Comparison of ENCODE assay signal across 1 cellular context in the genomic region with DNA sequence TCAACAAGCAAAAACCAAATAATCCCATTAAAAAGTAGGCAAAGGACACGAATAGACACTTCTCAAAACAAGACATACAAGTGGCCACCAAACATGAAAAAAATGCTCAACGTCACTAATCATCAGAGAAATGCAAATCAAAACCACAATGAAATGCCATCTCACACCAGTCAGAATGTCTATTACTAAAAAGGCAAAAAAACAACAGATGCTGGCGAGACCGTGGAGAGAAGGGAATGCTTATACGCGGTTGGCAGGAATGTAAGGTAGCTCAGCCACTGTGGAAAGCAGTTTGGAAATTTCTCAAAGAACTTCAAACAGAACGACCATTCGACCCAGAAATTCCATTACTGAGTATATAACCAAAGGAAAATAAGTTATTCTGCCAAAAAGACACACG.
TF ChIP-seq lines count a peak whose summit lies in the region.

No MANE protein-coding gene starts in this region.

TF ChIP-seq in GM23338, 12 proteins besides CTCF, POLR2A, EP300 and RAD21 (continued from another document):
- TF ChIP-seq, protein P1, sequence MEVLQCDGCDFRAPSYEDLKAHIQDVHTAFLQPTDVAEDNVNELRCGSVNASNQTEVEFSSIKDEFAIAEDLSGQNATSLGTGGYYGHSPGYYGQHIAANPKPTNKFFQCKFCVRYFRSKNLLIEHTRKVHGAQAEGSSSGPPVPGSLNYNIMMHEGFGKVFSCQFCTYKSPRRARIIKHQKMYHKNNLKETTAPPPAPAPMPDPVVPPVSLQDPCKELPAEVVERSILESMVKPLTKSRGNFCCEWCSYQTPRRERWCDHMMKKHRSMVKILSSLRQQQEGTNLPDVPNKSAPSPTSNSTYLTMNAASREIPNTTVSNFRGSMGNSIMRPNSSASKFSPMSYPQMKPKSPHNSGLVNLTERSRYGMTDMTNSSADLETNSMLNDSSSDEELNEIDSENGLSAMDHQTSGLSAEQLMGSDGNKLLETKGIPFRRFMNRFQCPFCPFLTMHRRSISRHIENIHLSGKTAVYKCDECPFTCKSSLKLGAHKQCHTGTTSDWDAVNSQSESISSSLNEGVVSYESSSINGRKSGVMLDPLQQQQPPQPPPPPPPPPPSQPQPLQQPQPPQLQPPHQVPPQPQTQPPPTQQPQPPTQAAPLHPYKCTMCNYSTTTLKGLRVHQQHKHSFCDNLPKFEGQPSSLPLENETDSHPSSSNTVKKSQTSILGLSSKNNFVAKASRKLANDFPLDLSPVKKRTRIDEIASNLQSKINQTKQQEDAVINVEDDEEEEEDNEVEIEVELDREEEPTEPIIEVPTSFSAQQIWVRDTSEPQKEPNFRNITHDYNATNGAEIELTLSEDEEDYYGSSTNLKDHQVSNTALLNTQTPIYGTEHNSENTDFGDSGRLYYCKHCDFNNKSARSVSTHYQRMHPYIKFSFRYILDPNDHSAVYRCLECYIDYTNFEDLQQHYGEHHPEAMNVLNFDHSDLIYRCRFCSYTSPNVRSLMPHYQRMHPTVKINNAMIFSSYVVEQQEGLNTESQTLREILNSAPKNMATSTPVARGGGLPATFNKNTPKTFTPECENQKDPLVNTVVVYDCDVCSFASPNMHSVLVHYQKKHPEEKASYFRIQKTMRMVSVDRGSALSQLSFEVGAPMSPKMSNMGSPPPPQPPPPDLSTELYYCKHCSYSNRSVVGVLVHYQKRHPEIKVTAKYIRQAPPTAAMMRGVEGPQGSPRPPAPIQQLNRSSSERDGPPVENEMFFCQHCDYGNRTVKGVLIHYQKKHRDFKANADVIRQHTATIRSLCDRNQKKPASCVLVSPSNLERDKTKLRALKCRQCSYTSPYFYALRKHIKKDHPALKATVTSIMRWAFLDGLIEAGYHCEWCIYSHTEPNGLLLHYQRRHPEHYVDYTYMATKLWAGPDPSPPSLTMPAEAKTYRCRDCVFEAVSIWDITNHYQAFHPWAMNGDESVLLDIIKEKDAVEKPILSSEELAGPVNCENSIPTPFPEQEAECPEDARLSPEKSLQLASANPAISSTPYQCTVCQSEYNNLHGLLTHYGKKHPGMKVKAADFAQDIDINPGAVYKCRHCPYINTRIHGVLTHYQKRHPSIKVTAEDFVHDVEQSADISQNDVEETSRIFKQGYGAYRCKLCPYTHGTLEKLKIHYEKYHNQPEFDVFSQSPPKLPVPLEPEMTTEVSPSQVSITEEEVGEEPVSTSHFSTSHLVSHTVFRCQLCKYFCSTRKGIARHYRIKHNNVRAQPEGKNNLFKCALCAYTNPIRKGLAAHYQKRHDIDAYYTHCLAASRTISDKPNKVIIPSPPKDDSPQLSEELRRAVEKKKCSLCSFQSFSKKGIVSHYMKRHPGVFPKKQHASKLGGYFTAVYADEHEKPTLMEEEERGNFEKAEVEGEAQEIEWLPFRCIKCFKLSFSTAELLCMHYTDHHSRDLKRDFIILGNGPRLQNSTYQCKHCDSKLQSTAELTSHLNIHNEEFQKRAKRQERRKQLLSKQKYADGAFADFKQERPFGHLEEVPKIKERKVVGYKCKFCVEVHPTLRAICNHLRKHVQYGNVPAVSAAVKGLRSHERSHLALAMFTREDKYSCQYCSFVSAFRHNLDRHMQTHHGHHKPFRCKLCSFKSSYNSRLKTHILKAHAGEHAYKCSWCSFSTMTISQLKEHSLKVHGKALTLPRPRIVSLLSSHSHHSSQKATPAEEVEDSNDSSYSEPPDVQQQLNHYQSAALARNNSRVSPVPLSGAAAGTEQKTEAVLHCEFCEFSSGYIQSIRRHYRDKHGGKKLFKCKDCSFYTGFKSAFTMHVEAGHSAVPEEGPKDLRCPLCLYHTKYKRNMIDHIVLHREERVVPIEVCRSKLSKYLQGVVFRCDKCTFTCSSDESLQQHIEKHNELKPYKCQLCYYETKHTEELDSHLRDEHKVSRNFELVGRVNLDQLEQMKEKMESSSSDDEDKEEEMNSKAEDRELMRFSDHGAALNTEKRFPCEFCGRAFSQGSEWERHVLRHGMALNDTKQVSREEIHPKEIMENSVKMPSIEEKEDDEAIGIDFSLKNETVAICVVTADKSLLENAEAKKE (CRISPR knock-in tag; IDR thresholded peaks at IDR 0.05): no peak
- TF ChIP-seq CREB1 (CRISPR knock-in tag; IDR thresholded peaks at IDR 0.05; ENCODE audit: low read depth): no peak
- no peak for TF ChIP-seq ZNF114 (CRISPR knock-in tag; IDR thresholded peaks at IDR 0.05)
- no peak for TF ChIP-seq EZH2phosphoT487 (IDR thresholded peaks at IDR 0.05; ENCODE audit: unreplicated experiment)
